Comparison of ENCODE assay signal across 8 cellular contexts in the genomic region with DNA sequence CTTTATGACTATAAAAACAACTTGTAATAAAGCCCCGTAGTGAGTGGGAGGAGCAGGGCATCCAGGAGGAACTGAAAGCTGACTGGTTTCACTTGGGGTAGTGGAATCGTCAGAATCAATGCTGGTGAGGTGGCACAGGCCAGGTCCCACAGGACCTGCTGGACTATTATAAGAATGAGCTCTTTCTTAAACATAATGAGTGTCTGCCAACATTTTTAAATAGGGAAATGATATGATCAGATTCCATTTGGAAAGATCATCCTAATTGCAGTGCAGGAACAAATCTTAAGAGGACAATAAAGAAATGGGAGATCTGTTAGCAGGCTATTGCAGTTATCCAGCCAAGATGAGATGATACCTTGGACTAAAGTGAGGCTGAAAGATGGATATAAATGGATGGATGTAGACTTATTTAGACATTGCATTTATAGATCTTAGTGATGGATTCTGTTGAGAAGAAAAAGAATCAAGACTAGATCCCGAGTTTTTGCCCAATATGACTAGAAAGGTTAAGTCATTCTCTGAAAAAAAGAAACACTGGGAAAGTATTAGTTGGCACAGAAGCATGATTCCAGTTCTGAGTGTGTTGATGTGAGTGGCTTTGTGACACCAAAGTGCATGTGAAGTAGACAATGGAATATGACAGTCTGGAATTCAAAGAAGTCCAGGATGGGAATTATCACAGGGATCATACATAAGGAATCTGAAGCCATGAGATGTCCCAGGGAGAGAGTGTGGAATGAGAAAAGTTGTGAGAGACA.
DNase-seq lines count a peak whose midpoint lies in the region; ATAC-seq and TF ChIP-seq lines count a peak whose summit lies in the region.

No MANE protein-coding gene starts in this region.

- no peak for TF ChIP-seq CTCF in OCI-LY3 (IDR thresholded peaks at IDR 0.05; ENCODE audit: low read depth, low read length)

- ATAC-seq in HG02852 (IDR thresholded peaks at IDR 0.05; ENCODE audit: unreplicated experiment) = peak; percentile 95
- peak; percentile 54 to 62 for ATAC-seq in natural killer cell treated with Interleukin-12 subunit alpha and Interleukin-12 subunit beta and Interleukin-15 and Interleukin-18, amount 100 ng/mL, for 72 hours

- peaks cover 64% of the 10 kb centered on the region for H3K4me1 ChIP-seq in OCI-LY3 (ENCODE audit: low read length)

- no peaks in the 10 kb centered on the region for H3K27me3 Mint-ChIP-seq in activated naive CD4-positive, alpha-beta T cell treated with anti-CD3 and anti-CD28 coated beads for 36 hours (ENCODE audit: low read depth)
- no peaks in the 10 kb centered on the region for H3K27me3 Mint-ChIP-seq in natural killer cell treated with Interleukin-12 subunit alpha and Interleukin-12 subunit beta and Interleukin-15 and Interleukin-18, amount 100 ng/mL, for 72 hours

- H3K36me3 Mint-ChIP-seq in activated naive CD4-positive, alpha-beta T cell treated with anti-CD3 and anti-CD28 coated beads for 36 hours (ENCODE audit: low read depth) = no peaks in the 10 kb centered on the region
- H3K36me3 Mint-ChIP-seq in natural killer cell treated with Interleukin-12 subunit alpha and Interleukin-12 subunit beta and Interleukin-15 and Interleukin-18, amount 100 ng/mL, for 72 hours = peaks cover 15% of the 10 kb centered on the region

- H3K36me3 ChIP-seq in OCI-LY3 (replicated peaks; ENCODE audit: low read depth, low read length) (peaks cover 15% of the 10 kb centered on the region), H7 (replicated peaks; ENCODE audit: control insufficient read depth, insufficient read depth, low read length) (no peaks in the 10 kb centered on the region)

- no peak overlapping the region for H2AFZ ChIP-seq in OCI-LY3 (ENCODE audit: low read depth, low read length)

- no peaks in the 10 kb centered on the region for H4K20me1 ChIP-seq in OCI-LY3 (ENCODE audit: insufficient read depth, low read length)

- peak overlapping the region; percentile 94 for H3K27ac ChIP-seq in OCI-LY3 (ENCODE audit: low read length)

- peaks cover 50% of the 10 kb centered on the region for H3K4me1 Mint-ChIP-seq in activated naive CD4-positive, alpha-beta T cell treated with anti-CD3 and anti-CD28 coated beads for 36 hours (ENCODE audit: low read depth)
- peaks cover 17 to 26% of the 10 kb centered on the region in 2 donors for H3K4me1 Mint-ChIP-seq in natural killer cell treated with Interleukin-12 subunit alpha and Interleukin-12 subunit beta and Interleukin-15 and Interleukin-18, amount 100 ng/mL, for 72 hours (ENCODE audit: low read depth in 2 of 2)

- peak overlapping the region; percentile 75 for H3K4me2 ChIP-seq in OCI-LY3 (ENCODE audit: low read length)

- peak; percentile 34 for DNase-seq in activated naive CD4-positive, alpha-beta T cell treated with Interleukin-2 at 50 U/mL for 16 hours
- DNase-seq in activated naive CD4-positive, alpha-beta T cell treated with anti-CD3 and anti-CD28 coated beads for 36 hours = no peak
- no peak for DNase-seq in natural killer cell treated with Interleukin-12 subunit alpha and Interleukin-12 subunit beta and Interleukin-15 and Interleukin-18, amount 100 ng/mL, for 72 hours (ENCODE audit: low spot score)
- DNase-seq in H7 (no peak), erythroblast (lab: John Stamatoyannopoulos, UW) (no peak), NCI-H1092 treated with DMSO at 0.1 percent for 48 hours (lab: John Stamatoyannopoulos, UW) (no peak)

- H3K4me3 ChIP-seq in OCI-LY3 (ENCODE audit: low read length) (peak overlapping the region; percentile 56), H7 (ENCODE audit: insufficient read depth, low read depth, low read length) (no peak overlapping the region)

- CTCF ChIA-PET in activated naive CD4-positive, alpha-beta T cell treated with anti-CD3 and anti-CD28 coated beads for 36 hours (lab: Charles Lee) = interaction anchor here (0.6 to 1.8 kb wide), 6 partner anchors 9 to 65 kb away, joined by 4 to 7 read pairs (median 4); no protein-coding TSS in a partner anchor

- TF ChIP-seq POLR2A in erythroblast (IDR thresholded peaks at IDR 0.05; ENCODE audit: low read length) = no peak

- no peaks in the 10 kb centered on the region for H3K27me3 ChIP-seq in OCI-LY3 (ENCODE audit: low read depth, low read length)
- H3K27me3 ChIP-seq in H7 (ENCODE audit: control insufficient read depth, insufficient read depth, low read length) = no peaks in the 10 kb centered on the region

- H3K9me3 ChIP-seq in OCI-LY3 (ENCODE audit: insufficient read depth, low read length) = peaks cover 25% of the 10 kb centered on the region; the same call in 1 of the 2 replicates

- peaks cover 7% of the 10 kb centered on the region; the same call in 1 of the 2 replicates for H3K79me2 ChIP-seq in OCI-LY3 (ENCODE audit: low read length)

- intact Hi-C loops in activated naive CD4-positive, alpha-beta T cell treated with anti-CD3 and anti-CD28 coated beads for 36 hours (cut with micrococcal nuclease) = no loop called here

- no peak overlapping the region for H3K27ac Mint-ChIP-seq in activated naive CD4-positive, alpha-beta T cell treated with anti-CD3 and anti-CD28 coated beads for 36 hours
- peak overlapping the region; percentile 6 to 14 for H3K27ac Mint-ChIP-seq in natural killer cell treated with Interleukin-12 subunit alpha and Interleukin-12 subunit beta and Interleukin-15 and Interleukin-18, amount 100 ng/mL, for 72 hours

- peaks cover 6% of the 10 kb centered on the region for H3K9me3 Mint-ChIP-seq in activated naive CD4-positive, alpha-beta T cell treated with anti-CD3 and anti-CD28 coated beads for 36 hours
- H3K9me3 Mint-ChIP-seq in natural killer cell treated with Interleukin-12 subunit alpha and Interleukin-12 subunit beta and Interleukin-15 and Interleukin-18, amount 100 ng/mL, for 72 hours = peaks cover 3% of the 10 kb centered on the region

- H3K9ac ChIP-seq in OCI-LY3 (ENCODE audit: low read length) = peak overlapping the region; percentile 69

- no peak overlapping the region for H3K4me3 Mint-ChIP-seq in activated naive CD4-positive, alpha-beta T cell treated with anti-CD3 and anti-CD28 coated beads for 36 hours
- no peak overlapping the region for H3K4me3 Mint-ChIP-seq in natural killer cell treated with Interleukin-12 subunit alpha and Interleukin-12 subunit beta and Interleukin-15 and Interleukin-18, amount 100 ng/mL, for 72 hours
